Comparison of ENCODE assay signal across 8 cellular contexts in genomic region chr2:73981081-73981968, GRCh38. TPM values are rescaled to one million over a fixed set of nuclear protein-coding genes. Genes with fewer than 3 reads are reported as not detected.
A peak's percentile ranks its signal among the peaks of the same experiment; 100 is the strongest.
DNase-seq lines count a peak whose midpoint lies in the region; ATAC-seq and TF ChIP-seq lines count a peak whose summit lies in the region.

No MANE protein-coding gene starts in this region.

- no peak overlapping the region for H3K27ac ChIP-seq in CD8-positive, alpha-beta T cell (ENCODE audit: low read depth, low read length)

- no peaks in the 10 kb centered on the region for H3K9me3 Mint-ChIP-seq in CD8-positive, alpha-beta T cell
- H3K9me3 Mint-ChIP-seq in activated naive CD8-positive, alpha-beta T cell treated with anti-CD3 and anti-CD28 coated beads, Interleukin-2, amount 50 U/mL, for 24 hours: no peaks in the 10 kb centered on the region
- H3K9me3 Mint-ChIP-seq in stimulated activated memory B cell treated with anti-CD40 and anti-IgM and Interleukin-4, amounts not matched to agents 10 μg/mL and 1 μg/mL and 100 μg/mL, for 72 hours: no peaks in the 10 kb centered on the region

- H3K27ac Mint-ChIP-seq in CD8-positive, alpha-beta T cell: peak overlapping the region; percentile 21
- peak overlapping the region; percentile 41 for H3K27ac Mint-ChIP-seq in activated naive CD8-positive, alpha-beta T cell treated with anti-CD3 and anti-CD28 coated beads, Interleukin-2, amount 50 U/mL, for 24 hours
- peak overlapping the region; percentile 7 for H3K27ac Mint-ChIP-seq in stimulated activated memory B cell treated with anti-CD40 and anti-IgM and Interleukin-4, amounts not matched to agents 10 μg/mL and 1 μg/mL and 100 μg/mL, for 72 hours

- H3K4me3 Mint-ChIP-seq in CD8-positive, alpha-beta T cell: peak overlapping the region; percentile 67
- peak overlapping the region; percentile 79 for H3K4me3 Mint-ChIP-seq in activated naive CD8-positive, alpha-beta T cell treated with anti-CD3 and anti-CD28 coated beads, Interleukin-2, amount 50 U/mL, for 24 hours
- H3K4me3 Mint-ChIP-seq in stimulated activated memory B cell treated with anti-CD40 and anti-IgM and Interleukin-4, amounts not matched to agents 10 μg/mL and 1 μg/mL and 100 μg/mL, for 72 hours: peak overlapping the region; percentile 74

- peaks cover 78% of the 10 kb centered on the region for H3K4me1 Mint-ChIP-seq in CD8-positive, alpha-beta T cell (ENCODE audit: low read depth)
- H3K4me1 Mint-ChIP-seq in activated naive CD8-positive, alpha-beta T cell treated with anti-CD3 and anti-CD28 coated beads, Interleukin-2, amount 50 U/mL, for 24 hours: peaks cover 72% of the 10 kb centered on the region
- peaks cover 65% of the 10 kb centered on the region for H3K4me1 Mint-ChIP-seq in stimulated activated memory B cell treated with anti-CD40 and anti-IgM and Interleukin-4, amounts not matched to agents 10 μg/mL and 1 μg/mL and 100 μg/mL, for 72 hours

- H3K36me3 ChIP-seq in CD8-positive, alpha-beta T cell (ENCODE audit: insufficient read depth, low read length): no peaks in the 10 kb centered on the region

- peak in 1 of 7 experiments; percentile 31 for DNase-seq in CD8-positive, alpha-beta T cell
- DNase-seq in GM19238 (ENCODE audit: insufficient read length, low spot score): peak; percentile 56
- peak; percentile 63 for DNase-seq in NCI-H748 (lab: John Stamatoyannopoulos, UW; ENCODE audit: unreplicated experiment)
- DNase-seq in activated naive CD8-positive, alpha-beta T cell treated with anti-CD3 and anti-CD28 coated beads, Interleukin-2, amount 50 U/mL, for 24 hours: peak; percentile 63
- DNase-seq in iPS-NIHi11 (ENCODE audit: low spot score): peak; percentile 69

- CTCF ChIA-PET in CD8-positive, alpha-beta T cell (lab: Charles Lee): interaction anchor here (1.0 to 3.3 kb wide), 3 partner anchors 11 to 73 kb away, joined by 3 to 11 read pairs (median 4); no protein-coding TSS in a partner anchor

- H3K4me1 ChIP-seq in CD8-positive, alpha-beta T cell (ENCODE audit: insufficient read depth, low read length): peaks cover 74% of the 10 kb centered on the region

- H3K36me3 Mint-ChIP-seq in CD8-positive, alpha-beta T cell: no peaks in the 10 kb centered on the region
- H3K36me3 Mint-ChIP-seq in activated naive CD8-positive, alpha-beta T cell treated with anti-CD3 and anti-CD28 coated beads, Interleukin-2, amount 50 U/mL, for 24 hours (ENCODE audit: low read depth): no peaks in the 10 kb centered on the region
- peaks cover 5% of the 10 kb centered on the region for H3K36me3 Mint-ChIP-seq in stimulated activated memory B cell treated with anti-CD40 and anti-IgM and Interleukin-4, amounts not matched to agents 10 μg/mL and 1 μg/mL and 100 μg/mL, for 72 hours

- H3K9me3 ChIP-seq in CD8-positive, alpha-beta T cell (ENCODE audit: low read length): no peaks in the 10 kb centered on the region

- no peak for ATAC-seq in CD8-positive, alpha-beta T cell
- ATAC-seq in activated naive CD8-positive, alpha-beta T cell treated with anti-CD3 and anti-CD28 coated beads, Interleukin-2, amount 50 U/mL, for 24 hours: no peak
- ATAC-seq in stimulated activated memory B cell treated with anti-CD40 and anti-IgM and Interleukin-4, amounts not matched to agents 10 μg/mL and 1 μg/mL and 100 μg/mL, for 72 hours: no peak
- no peak for ATAC-seq in HG03571 (IDR thresholded peaks at IDR 0.05; ENCODE audit: unreplicated experiment)
- no peak for ATAC-seq in GM18519 (IDR thresholded peaks at IDR 0.05; ENCODE audit: low FRiP score, unreplicated experiment)

- H3K4me3 ChIP-seq in CD8-positive, alpha-beta T cell (ENCODE audit: low read depth, low read length): peak overlapping the region; percentile 20

- no peaks in the 10 kb centered on the region for H3K27me3 Mint-ChIP-seq in CD8-positive, alpha-beta T cell (ENCODE audit: low read depth)
- H3K27me3 Mint-ChIP-seq in activated naive CD8-positive, alpha-beta T cell treated with anti-CD3 and anti-CD28 coated beads, Interleukin-2, amount 50 U/mL, for 24 hours: no peaks in the 10 kb centered on the region
- H3K27me3 Mint-ChIP-seq in stimulated activated memory B cell treated with anti-CD40 and anti-IgM and Interleukin-4, amounts not matched to agents 10 μg/mL and 1 μg/mL and 100 μg/mL, for 72 hours: no peaks in the 10 kb centered on the region

- intact Hi-C loops in CD8-positive, alpha-beta T cell (cut with DNase I, micrococcal nuclease): loop anchor here (5.0 kb wide), 2 partner anchors 34 to 51 kb away; no protein-coding TSS in a partner anchor

- no peak for TF ChIP-seq CTCF in CD8-positive, alpha-beta T cell (IDR thresholded peaks at IDR 0.05)

- H3K27me3 ChIP-seq in CD8-positive, alpha-beta T cell (ENCODE audit: insufficient read depth, low read length): no peaks in the 10 kb centered on the region

- POLR2A ChIA-PET in CD8-positive, alpha-beta T cell (lab: Charles Lee): interaction anchor here (1.0 to 2.0 kb wide), 2 partner anchors 54 to 156 kb away, joined by 4 to 10 read pairs; partner anchors contain the start of gene DGUOK

RNA-seq across cellular contexts. Expression of gene TET3, which starts 3.4 kb away (rescaled TPM):
- 10 to 100 TPM; 25.4 to 26.2 TPM for total RNA-seq in CD8-positive, alpha-beta T cell

RNA-seq across cellular contexts. Expression of gene DGUOK, which starts 54.6 kb away (rescaled TPM):
- 10 to 100 TPM; 29.0 to 31.8 TPM for total RNA-seq in CD8-positive, alpha-beta T cell
